In the genomic region with DNA sequence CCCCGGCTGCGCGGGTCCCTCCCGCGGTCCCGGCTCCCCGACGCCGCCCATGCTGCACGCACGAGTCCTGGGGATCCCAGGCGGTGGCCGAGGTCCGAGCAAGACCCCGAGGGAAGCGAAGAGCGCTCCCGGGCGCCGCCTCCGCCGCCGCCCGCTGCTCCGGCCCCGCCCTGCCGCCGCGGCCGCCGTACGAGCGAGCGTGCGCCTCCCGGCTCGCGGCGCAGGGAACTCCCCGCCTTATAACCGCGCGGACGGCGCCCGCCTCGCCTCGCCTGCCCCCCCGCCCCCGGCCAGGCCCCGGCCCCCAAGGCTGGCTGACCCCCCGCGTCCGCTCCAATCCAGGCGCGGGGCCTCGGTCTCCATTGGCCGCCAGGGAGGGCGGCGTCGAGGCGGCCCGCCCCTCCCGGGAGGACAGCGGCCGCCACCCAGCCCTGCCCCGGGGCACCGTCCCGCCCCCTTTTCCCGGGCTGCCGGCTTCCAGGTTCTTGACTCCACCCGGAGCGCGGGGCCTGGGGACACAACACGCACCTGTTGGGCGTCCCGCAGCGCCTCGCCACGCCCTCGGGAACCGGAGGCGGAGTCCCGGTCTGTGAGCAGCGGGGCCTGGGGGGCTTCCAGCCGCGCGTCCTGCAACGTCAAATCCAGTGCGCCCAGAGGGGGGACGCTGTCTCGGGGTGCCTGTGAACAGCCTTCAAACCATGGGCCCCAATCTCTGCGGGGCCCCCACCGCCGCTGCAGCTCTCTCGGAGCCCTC, we compare ENCODE assay signal across 1 cellular context.
A peak's percentile ranks its signal among the peaks of the same experiment; 100 is the strongest.
TF ChIP-seq lines count a peak whose summit lies in the region.

A gene with protein sequence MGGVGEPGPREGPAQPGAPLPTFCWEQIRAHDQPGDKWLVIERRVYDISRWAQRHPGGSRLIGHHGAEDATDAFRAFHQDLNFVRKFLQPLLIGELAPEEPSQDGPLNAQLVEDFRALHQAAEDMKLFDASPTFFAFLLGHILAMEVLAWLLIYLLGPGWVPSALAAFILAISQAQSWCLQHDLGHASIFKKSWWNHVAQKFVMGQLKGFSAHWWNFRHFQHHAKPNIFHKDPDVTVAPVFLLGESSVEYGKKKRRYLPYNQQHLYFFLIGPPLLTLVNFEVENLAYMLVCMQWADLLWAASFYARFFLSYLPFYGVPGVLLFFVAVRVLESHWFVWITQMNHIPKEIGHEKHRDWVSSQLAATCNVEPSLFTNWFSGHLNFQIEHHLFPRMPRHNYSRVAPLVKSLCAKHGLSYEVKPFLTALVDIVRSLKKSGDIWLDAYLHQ (minus strand): TSS at position 215 of the 754 bp plus-strand sequence. CDS start 164 bp downstream, at position 51.

TF ChIP-seq in K562, 482 proteins besides CTCF, POLR2A, EP300 and RAD21 (continued from another document and continues in another):
- TF ChIP-seq, protein P1, sequence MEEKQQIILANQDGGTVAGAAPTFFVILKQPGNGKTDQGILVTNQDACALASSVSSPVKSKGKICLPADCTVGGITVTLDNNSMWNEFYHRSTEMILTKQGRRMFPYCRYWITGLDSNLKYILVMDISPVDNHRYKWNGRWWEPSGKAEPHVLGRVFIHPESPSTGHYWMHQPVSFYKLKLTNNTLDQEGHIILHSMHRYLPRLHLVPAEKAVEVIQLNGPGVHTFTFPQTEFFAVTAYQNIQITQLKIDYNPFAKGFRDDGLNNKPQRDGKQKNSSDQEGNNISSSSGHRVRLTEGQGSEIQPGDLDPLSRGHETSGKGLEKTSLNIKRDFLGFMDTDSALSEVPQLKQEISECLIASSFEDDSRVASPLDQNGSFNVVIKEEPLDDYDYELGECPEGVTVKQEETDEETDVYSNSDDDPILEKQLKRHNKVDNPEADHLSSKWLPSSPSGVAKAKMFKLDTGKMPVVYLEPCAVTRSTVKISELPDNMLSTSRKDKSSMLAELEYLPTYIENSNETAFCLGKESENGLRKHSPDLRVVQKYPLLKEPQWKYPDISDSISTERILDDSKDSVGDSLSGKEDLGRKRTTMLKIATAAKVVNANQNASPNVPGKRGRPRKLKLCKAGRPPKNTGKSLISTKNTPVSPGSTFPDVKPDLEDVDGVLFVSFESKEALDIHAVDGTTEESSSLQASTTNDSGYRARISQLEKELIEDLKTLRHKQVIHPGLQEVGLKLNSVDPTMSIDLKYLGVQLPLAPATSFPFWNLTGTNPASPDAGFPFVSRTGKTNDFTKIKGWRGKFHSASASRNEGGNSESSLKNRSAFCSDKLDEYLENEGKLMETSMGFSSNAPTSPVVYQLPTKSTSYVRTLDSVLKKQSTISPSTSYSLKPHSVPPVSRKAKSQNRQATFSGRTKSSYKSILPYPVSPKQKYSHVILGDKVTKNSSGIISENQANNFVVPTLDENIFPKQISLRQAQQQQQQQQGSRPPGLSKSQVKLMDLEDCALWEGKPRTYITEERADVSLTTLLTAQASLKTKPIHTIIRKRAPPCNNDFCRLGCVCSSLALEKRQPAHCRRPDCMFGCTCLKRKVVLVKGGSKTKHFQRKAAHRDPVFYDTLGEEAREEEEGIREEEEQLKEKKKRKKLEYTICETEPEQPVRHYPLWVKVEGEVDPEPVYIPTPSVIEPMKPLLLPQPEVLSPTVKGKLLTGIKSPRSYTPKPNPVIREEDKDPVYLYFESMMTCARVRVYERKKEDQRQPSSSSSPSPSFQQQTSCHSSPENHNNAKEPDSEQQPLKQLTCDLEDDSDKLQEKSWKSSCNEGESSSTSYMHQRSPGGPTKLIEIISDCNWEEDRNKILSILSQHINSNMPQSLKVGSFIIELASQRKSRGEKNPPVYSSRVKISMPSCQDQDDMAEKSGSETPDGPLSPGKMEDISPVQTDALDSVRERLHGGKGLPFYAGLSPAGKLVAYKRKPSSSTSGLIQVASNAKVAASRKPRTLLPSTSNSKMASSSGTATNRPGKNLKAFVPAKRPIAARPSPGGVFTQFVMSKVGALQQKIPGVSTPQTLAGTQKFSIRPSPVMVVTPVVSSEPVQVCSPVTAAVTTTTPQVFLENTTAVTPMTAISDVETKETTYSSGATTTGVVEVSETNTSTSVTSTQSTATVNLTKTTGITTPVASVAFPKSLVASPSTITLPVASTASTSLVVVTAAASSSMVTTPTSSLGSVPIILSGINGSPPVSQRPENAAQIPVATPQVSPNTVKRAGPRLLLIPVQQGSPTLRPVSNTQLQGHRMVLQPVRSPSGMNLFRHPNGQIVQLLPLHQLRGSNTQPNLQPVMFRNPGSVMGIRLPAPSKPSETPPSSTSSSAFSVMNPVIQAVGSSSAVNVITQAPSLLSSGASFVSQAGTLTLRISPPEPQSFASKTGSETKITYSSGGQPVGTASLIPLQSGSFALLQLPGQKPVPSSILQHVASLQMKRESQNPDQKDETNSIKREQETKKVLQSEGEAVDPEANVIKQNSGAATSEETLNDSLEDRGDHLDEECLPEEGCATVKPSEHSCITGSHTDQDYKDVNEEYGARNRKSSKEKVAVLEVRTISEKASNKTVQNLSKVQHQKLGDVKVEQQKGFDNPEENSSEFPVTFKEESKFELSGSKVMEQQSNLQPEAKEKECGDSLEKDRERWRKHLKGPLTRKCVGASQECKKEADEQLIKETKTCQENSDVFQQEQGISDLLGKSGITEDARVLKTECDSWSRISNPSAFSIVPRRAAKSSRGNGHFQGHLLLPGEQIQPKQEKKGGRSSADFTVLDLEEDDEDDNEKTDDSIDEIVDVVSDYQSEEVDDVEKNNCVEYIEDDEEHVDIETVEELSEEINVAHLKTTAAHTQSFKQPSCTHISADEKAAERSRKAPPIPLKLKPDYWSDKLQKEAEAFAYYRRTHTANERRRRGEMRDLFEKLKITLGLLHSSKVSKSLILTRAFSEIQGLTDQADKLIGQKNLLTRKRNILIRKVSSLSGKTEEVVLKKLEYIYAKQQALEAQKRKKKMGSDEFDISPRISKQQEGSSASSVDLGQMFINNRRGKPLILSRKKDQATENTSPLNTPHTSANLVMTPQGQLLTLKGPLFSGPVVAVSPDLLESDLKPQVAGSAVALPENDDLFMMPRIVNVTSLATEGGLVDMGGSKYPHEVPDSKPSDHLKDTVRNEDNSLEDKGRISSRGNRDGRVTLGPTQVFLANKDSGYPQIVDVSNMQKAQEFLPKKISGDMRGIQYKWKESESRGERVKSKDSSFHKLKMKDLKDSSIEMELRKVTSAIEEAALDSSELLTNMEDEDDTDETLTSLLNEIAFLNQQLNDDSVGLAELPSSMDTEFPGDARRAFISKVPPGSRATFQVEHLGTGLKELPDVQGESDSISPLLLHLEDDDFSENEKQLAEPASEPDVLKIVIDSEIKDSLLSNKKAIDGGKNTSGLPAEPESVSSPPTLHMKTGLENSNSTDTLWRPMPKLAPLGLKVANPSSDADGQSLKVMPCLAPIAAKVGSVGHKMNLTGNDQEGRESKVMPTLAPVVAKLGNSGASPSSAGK (IDR thresholded peaks at IDR 0.05) = peak; percentile 50; the same call in 1 of the 2 replicates
- TF ChIP-seq JUN (IDR thresholded peaks at IDR 0.05; ENCODE audit: borderline replicate concordance, low read depth, low read length) = no peak
- no peak for TF ChIP-seq JUN (CRISPR knock-in tag; IDR thresholded peaks at IDR 0.05; ENCODE audit: borderline replicate concordance)
- peak; percentile 87 for TF ChIP-seq CREM (IDR thresholded peaks at IDR 0.05; ENCODE audit: low read depth)
- TF ChIP-seq FOXJ3 (CRISPR knock-in tag; IDR thresholded peaks at IDR 0.05) = no peak
- peak; percentile 59; the same call in 1 of the 2 replicates for TF ChIP-seq KAT7 (CRISPR knock-in tag; IDR thresholded peaks at IDR 0.05; ENCODE audit: borderline replicate concordance)
- no peak for TF ChIP-seq ZFP36 (IDR thresholded peaks at IDR 0.05; ENCODE audit: low read depth, low read length, partially characterized antibody)
- TF ChIP-seq ZNF232 (CRISPR knock-in tag; IDR thresholded peaks at IDR 0.05) = no peak
- no peak for TF ChIP-seq ZNF75A (CRISPR knock-in tag; IDR thresholded peaks at IDR 0.05)
- no peak for TF ChIP-seq TCF7 (IDR thresholded peaks at IDR 0.05; ENCODE audit: borderline replicate concordance)
- TF ChIP-seq CTBP1 (IDR thresholded peaks at IDR 0.05; ENCODE audit: borderline replicate concordance) = peak; percentile 69; the same call in 1 of the 2 replicates
- TF ChIP-seq SMAD4 (CRISPR knock-in tag; conservative IDR thresholded peaks at IDR 0.05) = peak; percentile 11; the same call in 1 of the 2 replicates
- TF ChIP-seq ZKSCAN3 (CRISPR knock-in tag; IDR thresholded peaks at IDR 0.05) = no peak
- TF ChIP-seq ZBTB9 (CRISPR knock-in tag; IDR thresholded peaks at IDR 0.05) = no peak
- no peak for TF ChIP-seq NR1H2 (CRISPR knock-in tag; IDR thresholded peaks at IDR 0.05)
- TF ChIP-seq TAF7 (tag; IDR thresholded peaks at IDR 0.05) = no peak
- TF ChIP-seq ZNF140 (CRISPR knock-in tag; IDR thresholded peaks at IDR 0.05) = no peak
- TF ChIP-seq ZNF318 (IDR thresholded peaks at IDR 0.05; ENCODE audit: borderline replicate concordance in 1 of 2, low read depth in 1 of 2) = no peak
- TF ChIP-seq U2AF2 (optimal IDR thresholded peaks at IDR 0.05; ENCODE audit: low read depth, low read length) = no peak
- TF ChIP-seq, protein P2, sequence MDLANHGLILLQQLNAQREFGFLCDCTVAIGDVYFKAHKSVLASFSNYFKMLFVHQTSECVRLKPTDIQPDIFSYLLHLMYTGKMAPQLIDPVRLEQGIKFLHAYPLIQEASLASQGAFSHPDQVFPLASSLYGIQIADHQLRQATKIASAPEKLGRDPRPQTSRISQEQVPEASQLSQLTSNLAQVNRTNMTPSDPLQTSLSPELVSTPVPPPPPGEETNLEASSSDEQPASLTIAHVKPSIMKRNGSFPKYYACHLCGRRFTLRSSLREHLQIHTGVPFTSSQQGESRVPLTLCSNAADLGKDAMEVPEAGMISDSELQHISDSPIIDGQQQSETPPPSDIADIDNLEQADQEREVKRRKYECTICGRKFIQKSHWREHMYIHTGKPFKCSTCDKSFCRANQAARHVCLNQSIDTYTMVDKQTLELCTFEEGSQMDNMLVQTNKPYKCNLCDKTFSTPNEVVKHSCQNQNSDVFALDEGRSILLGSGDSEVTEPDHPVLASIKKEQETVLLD (IDR thresholded peaks at IDR 0.05) = 0 out of 2 replicates have a peak, but pooled peaks have one; percentile 27
- no peak for TF ChIP-seq MBD2 (IDR thresholded peaks at IDR 0.05; ENCODE audit: borderline replicate concordance, low read depth)
- no peak for TF ChIP-seq RUNX1 (IDR thresholded peaks at IDR 0.05; ENCODE audit: low read depth)
- TF ChIP-seq ATF7 (IDR thresholded peaks at IDR 0.05) = no peak
- TF ChIP-seq ZNF830 (CRISPR knock-in tag; IDR thresholded peaks at IDR 0.05) = no peak
- no peak for TF ChIP-seq MYNN (IDR thresholded peaks at IDR 0.05)
- TF ChIP-seq MYNN (CRISPR knock-in tag; IDR thresholded peaks at IDR 0.05) = no peak
- TF ChIP-seq POLR3G (IDR thresholded peaks at IDR 0.05; ENCODE audit: extremely low read depth, insufficient read length, insufficient replicate concordance) = no peak
- TF ChIP-seq ZNF3 (CRISPR knock-in tag; IDR thresholded peaks at IDR 0.05) = no peak
- no peak for TF ChIP-seq DIDO1 (tag; IDR thresholded peaks at IDR 0.05; ENCODE audit: low read depth)
- peak in 1 of 2 experiments; percentile 21; a peak in 1 of 4 replicates for TF ChIP-seq KDM4B (IDR thresholded peaks at IDR 0.05; ENCODE audit: borderline replicate concordance in 2 of 2, low read depth in 1 of 2)
- TF ChIP-seq PCBP2 (IDR thresholded peaks at IDR 0.05; ENCODE audit: low read depth, low read length, poor library complexity, severe bottlenecking) = no peak
